Comparison of ENCODE assay signal across 9 cellular contexts in genomic region chr18:55998071-55998522, GRCh38.
A peak's percentile ranks its signal among the peaks of the same experiment; 100 is the strongest.
DNase-seq lines count a peak whose midpoint lies in the region; ATAC-seq and TF ChIP-seq lines count a peak whose summit lies in the region.
"Had no signal": no experiment of that assay in that cellular context is flagged by ENCODE, and none has a peak within 500 bp of the region (broad histone marks: within the 10 kb centered on the region; RNA-seq: fewer than 3 reads in every experiment).

No MANE protein-coding gene starts in this region.

- H3K4me1 Mint-ChIP-seq in activated CD8-positive, alpha-beta T cell treated with anti-CD3 and anti-CD28 coated beads for 36 hours (ENCODE audit: low read depth): no peaks in the 10 kb centered on the region
- H3K4me1 Mint-ChIP-seq: central memory CD8-positive, alpha-beta T cell had no signal

- no peak overlapping the region for H3K4me3 ChIP-seq in H7 (ENCODE audit: insufficient read depth, low read depth, low read length)
- H3K4me3 ChIP-seq in WI38 (ENCODE audit: low read depth, low read length): peak overlapping the region; percentile 22
- H3K4me3 ChIP-seq in gastrocnemius medialis: peak overlapping the region; percentile 12 to 45 (median 23)

- H3K36me3 Mint-ChIP-seq in activated CD8-positive, alpha-beta T cell treated with anti-CD3 and anti-CD28 coated beads for 36 hours (ENCODE audit: low read depth): no peaks in the 10 kb centered on the region

- TF ChIP-seq CTCF in WI38 (IDR thresholded peaks at IDR 0.05; ENCODE audit: low read depth, low read length): no peak
- no peak for TF ChIP-seq CTCF in gastrocnemius medialis (IDR thresholded peaks at IDR 0.05 in 4 of 5, conservative IDR thresholded peaks at IDR 0.05 in 1 of 5)
- TF ChIP-seq CTCF in activated CD8-positive, alpha-beta T cell treated with anti-CD3 and anti-CD28 coated beads for 36 hours (IDR thresholded peaks at IDR 0.05): no peak

- intact Hi-C loops in left ventricle myocardium superior (cut with micrococcal nuclease) (no loop called here), gastrocnemius medialis (cut with DNase I; ENCODE audit: low total_unique reads) (no loop called here)
- intact Hi-C loops in activated CD8-positive, alpha-beta T cell treated with anti-CD3 and anti-CD28 coated beads for 36 hours (cut with micrococcal nuclease): no loop called here

- H3K27ac Mint-ChIP-seq in activated CD8-positive, alpha-beta T cell treated with anti-CD3 and anti-CD28 coated beads for 36 hours: no peak overlapping the region

- H3K9me3 Mint-ChIP-seq in activated CD8-positive, alpha-beta T cell treated with anti-CD3 and anti-CD28 coated beads for 36 hours: no peaks in the 10 kb centered on the region

- peak overlapping the region; percentile 29 to 55 (median 41) for H3K27ac ChIP-seq in gastrocnemius medialis

- no peaks in the 10 kb centered on the region for H3K27me3 Mint-ChIP-seq in activated CD8-positive, alpha-beta T cell treated with anti-CD3 and anti-CD28 coated beads for 36 hours
- H3K27me3 Mint-ChIP-seq: central memory CD8-positive, alpha-beta T cell had no signal

- ATAC-seq in left ventricle myocardium superior (peak; percentile 62), gastrocnemius medialis (peak; percentile 21 to 42), HG03139 (IDR thresholded peaks at IDR 0.05; ENCODE audit: unreplicated experiment) (no peak)
- no peak for ATAC-seq in activated CD8-positive, alpha-beta T cell treated with anti-CD3 and anti-CD28 coated beads for 36 hours

- in situ Hi-C loops in gastrocnemius medialis (cut with MboI; ENCODE audit: low sequenced_read_pairs in 4 of 4): no loop called here

- no peak overlapping the region for H3K4me3 Mint-ChIP-seq in activated CD8-positive, alpha-beta T cell treated with anti-CD3 and anti-CD28 coated beads for 36 hours
- H3K4me3 Mint-ChIP-seq: central memory CD8-positive, alpha-beta T cell had no signal

- H3K36me3 ChIP-seq in H7 (replicated peaks; ENCODE audit: control insufficient read depth, insufficient read depth, low read length) (no peaks in the 10 kb centered on the region), gastrocnemius medialis (no peaks in the 10 kb centered on the region)

- CTCF ChIA-PET in activated CD8-positive, alpha-beta T cell treated with anti-CD3 and anti-CD28 coated beads for 36 hours (lab: Charles Lee): interaction anchor here (0.6 kb wide), 1 partner anchor 1373 kb away, joined by 3 read pairs; no protein-coding TSS in a partner anchor

- POLR2A ChIA-PET in activated CD8-positive, alpha-beta T cell treated with anti-CD3 and anti-CD28 coated beads for 36 hours (lab: Charles Lee): no interaction called here

- peaks cover 0 to 13% of the 10 kb centered on the region in 2 donors for H3K4me1 ChIP-seq in gastrocnemius medialis

- H3K27me3 ChIP-seq in H7 (ENCODE audit: control insufficient read depth, insufficient read depth, low read length): no peaks in the 10 kb centered on the region
- no peaks in the 10 kb centered on the region for H3K27me3 ChIP-seq in gastrocnemius medialis

- no peak for TF ChIP-seq POLR2A in gastrocnemius medialis (IDR thresholded peaks at IDR 0.05)

- H3K9me3 ChIP-seq in gastrocnemius medialis: no peaks in the 10 kb centered on the region

- DNase-seq in H7 (peak; percentile 16), left ventricle myocardium superior (peak; percentile 28), gastrocnemius medialis (no peak), NCI-H510A treated with DMSO at 0.1 percent for 48 hours (lab: John Stamatoyannopoulos, UW) (no peak)
- no peak for DNase-seq in stimulated activated CD4-positive, alpha-beta T cell treated with anti-CD3 and anti-CD28 coated beads, Interleukin-12 subunit alpha, Interleukin-12 subunit beta, amount 100 ng/mL, for 4 hours
- no peak for DNase-seq in activated CD8-positive, alpha-beta T cell treated with anti-CD3 and anti-CD28 coated beads for 36 hours

Comparison
In these comparisons a context has a peak if more than half of its experiments do, and no peak if none do; other contexts are left out.
1. DNase-seq: peak in H7 (single experiment) and left ventricle myocardium superior (single experiment); none in gastrocnemius medialis (0 of 2), stimulated activated CD4-positive, alpha-beta T cell treated with anti-CD3 and anti-CD28 coated beads, Interleukin-12 subunit alpha, Interleukin-12 subunit beta, amount 100 ng/mL, for 4 hours (single experiment), activated CD8-positive, alpha-beta T cell treated with anti-CD3 and anti-CD28 coated beads for 36 hours (single experiment) and NCI-H510A treated with DMSO at 0.1 percent for 48 hours (single experiment).
2. ATAC-seq: peak in left ventricle myocardium superior (single experiment) and gastrocnemius medialis (2 of 2); none in activated CD8-positive, alpha-beta T cell treated with anti-CD3 and anti-CD28 coated beads for 36 hours (single experiment) and HG03139 (single experiment).